1 cellular context compared by ENCODE assay signal in genomic region chr12:124369055-124369900, GRCh38.
TF ChIP-seq lines count a peak whose summit lies in the region.

No MANE protein-coding gene starts in this region.

TF ChIP-seq in HepG2, 621 proteins besides CTCF, POLR2A, EP300 and RAD21 (continued from another document):
- TF ChIP-seq ZUFSP (CRISPR knock-in tag; IDR thresholded peaks at IDR 0.05; ENCODE audit: borderline replicate concordance) (no peak), SMARCC2 (IDR thresholded peaks at IDR 0.05) (no peak), ZNF441 (CRISPR knock-in tag; IDR thresholded peaks at IDR 0.05; ENCODE audit: borderline replicate concordance) (no peak), MED8 (CRISPR knock-in tag; IDR thresholded peaks at IDR 0.05; ENCODE audit: insufficient replicate concordance) (no peak), ZNF33B (CRISPR knock-in tag; IDR thresholded peaks at IDR 0.05) (peak; percentile 76; the same call in 1 of the 2 replicates), ZNF772 (CRISPR knock-in tag; IDR thresholded peaks at IDR 0.05) (peak; percentile 73), IKZF1 (IDR thresholded peaks at IDR 0.05) (no peak), TCF7 (IDR thresholded peaks at IDR 0.05; ENCODE audit: low read depth) (no peak), KDM4B (CRISPR knock-in tag; IDR thresholded peaks at IDR 0.05) (0 out of 2 replicates have a peak, but pooled peaks have one; percentile 22), CEBPB (IDR thresholded peaks at IDR 0.05; ENCODE audit: borderline replicate concordance, low read depth, low read length) (no peak), RORA (CRISPR knock-in tag; IDR thresholded peaks at IDR 0.05) (no peak), ZNF674 (CRISPR knock-in tag; IDR thresholded peaks at IDR 0.05; ENCODE audit: low read depth) (no peak), KAT8 (CRISPR knock-in tag; IDR thresholded peaks at IDR 0.05) (peak; percentile 53; the same call in 1 of the 2 replicates), REL (CRISPR knock-in tag; conservative IDR thresholded peaks at IDR 0.05) (no peak), RERE (CRISPR knock-in tag; IDR thresholded peaks at IDR 0.05; ENCODE audit: low read depth) (no peak), ZNF790 (CRISPR knock-in tag; IDR thresholded peaks at IDR 0.05; ENCODE audit: borderline replicate concordance) (no peak), ZNF460 (CRISPR knock-in tag; IDR thresholded peaks at IDR 0.05; ENCODE audit: borderline replicate concordance) (no peak), HDAC6 (IDR thresholded peaks at IDR 0.05; ENCODE audit: low read depth, low read length) (no peak), ZNF333 (CRISPR knock-in tag; IDR thresholded peaks at IDR 0.05; ENCODE audit: borderline replicate concordance) (no peak), BCLAF1 (IDR thresholded peaks at IDR 0.05) (no peak)
- TF ChIP-seq, protein P1, sequence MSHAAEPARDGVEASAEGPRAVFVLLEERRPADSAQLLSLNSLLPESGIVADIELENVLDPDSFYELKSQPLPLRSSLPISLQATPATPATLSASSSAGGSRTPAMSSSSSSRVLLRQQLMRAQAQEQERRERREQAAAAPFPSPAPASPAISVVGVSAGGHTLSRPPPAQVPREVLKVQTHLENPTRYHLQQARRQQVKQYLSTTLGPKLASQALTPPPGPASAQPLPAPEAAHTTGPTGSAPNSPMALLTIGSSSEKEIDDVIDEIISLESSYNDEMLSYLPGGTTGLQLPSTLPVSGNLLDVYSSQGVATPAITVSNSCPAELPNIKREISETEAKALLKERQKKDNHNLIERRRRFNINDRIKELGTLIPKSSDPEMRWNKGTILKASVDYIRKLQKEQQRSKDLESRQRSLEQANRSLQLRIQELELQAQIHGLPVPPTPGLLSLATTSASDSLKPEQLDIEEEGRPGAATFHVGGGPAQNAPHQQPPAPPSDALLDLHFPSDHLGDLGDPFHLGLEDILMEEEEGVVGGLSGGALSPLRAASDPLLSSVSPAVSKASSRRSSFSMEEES (CRISPR knock-in tag; IDR thresholded peaks at IDR 0.05), result peak; percentile 25; the same call in 1 of the 2 replicates
- TF ChIP-seq, protein P2, sequence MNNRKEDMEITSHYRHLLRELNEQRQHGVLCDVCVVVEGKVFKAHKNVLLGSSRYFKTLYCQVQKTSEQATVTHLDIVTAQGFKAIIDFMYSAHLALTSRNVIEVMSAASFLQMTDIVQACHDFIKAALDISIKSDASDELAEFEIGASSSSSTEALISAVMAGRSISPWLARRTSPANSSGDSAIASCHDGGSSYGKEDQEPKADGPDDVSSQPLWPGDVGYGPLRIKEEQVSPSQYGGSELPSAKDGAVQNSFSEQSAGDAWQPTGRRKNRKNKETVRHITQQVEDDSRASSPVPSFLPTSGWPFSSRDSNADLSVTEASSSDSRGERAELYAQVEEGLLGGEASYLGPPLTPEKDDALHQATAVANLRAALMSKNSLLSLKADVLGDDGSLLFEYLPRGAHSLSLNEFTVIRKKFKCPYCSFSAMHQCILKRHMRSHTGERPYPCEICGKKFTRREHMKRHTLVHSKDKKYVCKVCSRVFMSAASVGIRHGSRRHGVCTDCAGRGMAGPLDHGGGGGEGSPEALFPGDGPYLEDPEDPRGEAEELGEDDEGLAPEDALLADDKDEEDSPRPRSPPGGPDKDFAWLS (CRISPR knock-in tag; IDR thresholded peaks at IDR 0.05; ENCODE audit: borderline replicate concordance), result no peak
